In genomic region chr3:50606596-50606995, GRCh38 we compare ENCODE assay signal across 9 cellular contexts. TPM values are rescaled to one million over a fixed set of nuclear protein-coding genes. Genes with fewer than 3 reads are reported as not detected.
A peak's percentile ranks its signal among the peaks of the same experiment; 100 is the strongest.
DNase-seq lines count a peak whose midpoint lies in the region; ATAC-seq and TF ChIP-seq lines count a peak whose summit lies in the region.
"Had no signal": no experiment of that assay in that cellular context is flagged by ENCODE, and none has a peak within 500 bp of the region (broad histone marks: within the 10 kb centered on the region; RNA-seq: fewer than 3 reads in every experiment).

No MANE protein-coding gene starts in this region.

- TF ChIP-seq CTCF in VCaP (conservative IDR thresholded peaks at IDR 0.05) (no peak), body of pancreas (IDR thresholded peaks at IDR 0.05) (no peak), foreskin fibroblast (IDR thresholded peaks at IDR 0.05; ENCODE audit: low read depth, low read length) (no peak)

- H3K9me3 ChIP-seq in KOPT-K1 (ENCODE audit: insufficient read depth, low read length, poor library complexity, severe bottlenecking) (peaks cover 13% of the 10 kb centered on the region), body of pancreas (no peaks in the 10 kb centered on the region)
- H3K9me3 ChIP-seq: tibial artery had no signal

- no peak for TF ChIP-seq POLR2A in body of pancreas (IDR thresholded peaks at IDR 0.05)

- WGBS in body of pancreas, 2 donors: 61 to 65% methylated on average over 5 to 6 of the region's 6 CpGs

- no peak for ATAC-seq in body of pancreas

- intact Hi-C loops in body of pancreas (cut with DNase I): no loop called here

- no peak overlapping the region for H3K4me3 ChIP-seq in body of pancreas
- peak overlapping the region in 4 of 7 experiments; percentile 0 to 80 (median 72) for H3K4me3 ChIP-seq in skin epidermis
- H3K4me3 ChIP-seq in foreskin fibroblast (ENCODE audit: low read depth in 1 of 2, low read length in 2 of 2): no peak overlapping the region
- H3K4me3 ChIP-seq: tibial artery had no signal

- DNase-seq in body of pancreas (no peak), NCI-H1048 (lab: John Stamatoyannopoulos, UW) (no peak), LoVo (ENCODE audit: low spot score) (no peak), foreskin fibroblast (no peak)
- DNase-seq: midbrain, tibial artery had no signal

- H3K27ac ChIP-seq in KOPT-K1 (ENCODE audit: low read depth, low read length, poor library complexity, severe bottlenecking): peak overlapping the region; percentile 98
- peak overlapping the region; percentile 68 for H3K27ac ChIP-seq in VCaP
- peak overlapping the region; percentile 83 to 100 (median 98) for H3K27ac ChIP-seq in body of pancreas
- peak overlapping the region in 16 of 21 experiments; percentile 15 to 97 (median 86) for H3K27ac ChIP-seq in skin epidermis

- H3K27me3 ChIP-seq in body of pancreas: no peaks in the 10 kb centered on the region
- H3K27me3 ChIP-seq: tibial artery had no signal

- H3K36me3 ChIP-seq in KOPT-K1 (ENCODE audit: insufficient read depth, low read length): peaks cover 87% of the 10 kb centered on the region
- peaks cover 0 to 6% of the 10 kb centered on the region in 2 donors for H3K36me3 ChIP-seq in body of pancreas (replicated peaks in 1 of 2; ENCODE audit: insufficient read depth in 1 of 2, low read depth in 2 of 2)

- peaks cover 98% of the 10 kb centered on the region for H3K4me1 ChIP-seq in body of pancreas

RNA-seq across cellular contexts. Expression of gene CISH, which starts 5.0 kb away (rescaled TPM):
- total RNA-seq in body of pancreas: 10 to 100 TPM in 1 of 2 donors, 1 to 10 TPM in 1; 4.9 to 19.8 TPM

RNA-seq across cellular contexts. Expression of gene MAPKAPK3, which starts 10.4 kb away (rescaled TPM):
- total RNA-seq in body of pancreas: 10 to 100 TPM; 23.6 to 29.3 TPM

RNA-seq across cellular contexts. Expression of gene HEMK1, which starts 37.3 kb away (rescaled TPM):
- 1 to 10 TPM; 6.7 to 9.6 TPM for total RNA-seq in body of pancreas

RNA-seq across cellular contexts. Expression of gene C3orf18, which starts 39.0 kb away (rescaled TPM):
- total RNA-seq in body of pancreas: 10 to 100 TPM in 1 of 2 donors, 1 to 10 TPM in 1; 6.3 to 11.4 TPM

Comparison
In these comparisons a context has a peak if more than half of its experiments do, and no peak if none do; other contexts are left out.
1. H3K4me3 ChIP-seq: peak in skin epidermis (4 of 7); none in body of pancreas (0 of 2) and foreskin fibroblast (0 of 2).
2. Peak in every context shown above with its lines, with median percentiles within 50 percentile points of each other: H3K27ac ChIP-seq.